ENCODE assay signal across 9 cellular contexts in genomic region chr18:3177902-3178687, GRCh38. TPM values are rescaled to one million over a fixed set of nuclear protein-coding genes. Genes with fewer than 3 reads are reported as not detected.
DNase-seq lines count a peak whose midpoint lies in the region; ATAC-seq and TF ChIP-seq lines count a peak whose summit lies in the region.
"Had no signal": no experiment of that assay in that cellular context is flagged by ENCODE, and none has a peak within 500 bp of the region (broad histone marks: within the 10 kb centered on the region; RNA-seq: fewer than 3 reads in every experiment).

No MANE protein-coding gene starts in this region.

- no peaks in the 10 kb centered on the region for H3K27me3 ChIP-seq in OCI-LY1 (ENCODE audit: insufficient read depth, low read length)
- H3K27me3 ChIP-seq in stomach = no peaks in the 10 kb centered on the region
- H3K27me3 ChIP-seq: SJSA1 had no signal

- ATAC-seq in GM18907 (IDR thresholded peaks at IDR 0.05; ENCODE audit: unreplicated experiment) = peak; percentile 90
- ATAC-seq in HG02798 (IDR thresholded peaks at IDR 0.05; ENCODE audit: poor library complexity, unreplicated experiment) = peak; percentile 82

- H4K20me1 ChIP-seq in OCI-LY1 (ENCODE audit: insufficient read depth, low read length) = no peaks in the 10 kb centered on the region

- H3K4me3 ChIP-seq in OCI-LY1 (ENCODE audit: low read depth, low read length, poor library complexity, severe bottlenecking) (peak overlapping the region; percentile 33), fibroblast of pulmonary artery (replicated peaks; ENCODE audit: low read depth, low read length) (no peak overlapping the region), stomach (no peak overlapping the region)
- H3K4me3 ChIP-seq: SJSA1 had no signal

- H3F3A ChIP-seq in OCI-LY1 (ENCODE audit: insufficient read depth, low read length) = no peaks in the 10 kb centered on the region

- TF ChIP-seq CTCF in OCI-LY1 (IDR thresholded peaks at IDR 0.05; ENCODE audit: low read length) (no peak), fibroblast of pulmonary artery (IDR thresholded peaks at IDR 0.05; ENCODE audit: low read length, missing control alignments) (no peak), stomach (IDR thresholded peaks at IDR 0.05) (no peak)

- no peaks in the 10 kb centered on the region for H3K9me2 ChIP-seq in OCI-LY1 (ENCODE audit: low read depth, low read length)

- WGBS in stomach, 5 donors = 65 to 81% (median 68%) methylated on average over 15 of the region's 15 CpGs

- intact Hi-C loops in stomach (cut with DNase I; ENCODE audit: low total_unique reads) = no loop called here

- H3K27ac ChIP-seq in OCI-LY1 (ENCODE audit: low read depth, low read length, poor library complexity, severe bottlenecking) (peak overlapping the region; percentile 100), stomach (peak overlapping the region in 4 of 5 donors; percentile 38 to 72 (median 56))
- H3K27ac ChIP-seq: SJSA1 had no signal

- no peak overlapping the region for H2AFZ ChIP-seq in OCI-LY1 (ENCODE audit: low read length)

- H3K79me2 ChIP-seq in OCI-LY1 (ENCODE audit: insufficient read depth, low read length) = no peaks in the 10 kb centered on the region

- DNase-seq in fibroblast of pulmonary artery (ENCODE audit: low read depth) (peak; percentile 21), stomach (peak; percentile 57), NCI-H1436 treated with DMSO at 0.1 percent for 48 hours (lab: John Stamatoyannopoulos, UW) (no peak), DMS79 treated with DMSO at 0.1 percent for 48 hours (lab: John Stamatoyannopoulos, UW) (no peak), NCI-H69 (lab: John Stamatoyannopoulos, UW) (no peak)

- no peak for TF ChIP-seq POLR2A in stomach (IDR thresholded peaks at IDR 0.05)

- TF ChIP-seq EP300 in stomach (IDR thresholded peaks at IDR 0.05) = peak; percentile 17

- peak overlapping the region; percentile 74 for H3K9ac ChIP-seq in OCI-LY1 (ENCODE audit: low read length)

- H3K36me3 ChIP-seq in OCI-LY1 (ENCODE audit: insufficient read depth, low read length) (no peaks in the 10 kb centered on the region), stomach (no peaks in the 10 kb centered on the region)
- H3K36me3 ChIP-seq: SJSA1 had no signal

- H3K4me1 ChIP-seq in OCI-LY1 (ENCODE audit: insufficient read depth, low read length, severe bottlenecking) = peaks cover 80% of the 10 kb centered on the region
- H3K4me1 ChIP-seq in stomach = peaks cover 0 to 24% (median 0%) of the 10 kb centered on the region in 4 donors

- H3K9me3 ChIP-seq in OCI-LY1 (ENCODE audit: low read length) (no peaks in the 10 kb centered on the region), stomach (no peaks in the 10 kb centered on the region)
- H3K9me3 ChIP-seq: SJSA1 had no signal

- H3K4me2 ChIP-seq in OCI-LY1 (ENCODE audit: low read length) = peak overlapping the region; percentile 73

RNA-seq across cellular contexts. Expression of gene MYOM1, which starts 41.7 kb away (rescaled TPM):
- 10 to 100 TPM in 3 of 5 donors, 1 to 10 TPM in 2; 2.9 to 37.9 (median 12.3) TPM for total RNA-seq in stomach
- polyA plus RNA-seq in stomach = 1 to 10 TPM; 1.2 to 2.9 (median 1.4) TPM
- total RNA-seq: SJSA1 had no signal

Comparison
In these comparisons a context has a peak if more than half of its experiments do, and no peak if none do; other contexts are left out.
1. DNase-seq: peak in fibroblast of pulmonary artery (single experiment) and stomach (single experiment); none in NCI-H1436 treated with DMSO at 0.1 percent for 48 hours (single experiment), DMS79 treated with DMSO at 0.1 percent for 48 hours (single experiment) and NCI-H69 (single experiment).